ENCODE assay signal across 8 cellular contexts in the genomic region with DNA sequence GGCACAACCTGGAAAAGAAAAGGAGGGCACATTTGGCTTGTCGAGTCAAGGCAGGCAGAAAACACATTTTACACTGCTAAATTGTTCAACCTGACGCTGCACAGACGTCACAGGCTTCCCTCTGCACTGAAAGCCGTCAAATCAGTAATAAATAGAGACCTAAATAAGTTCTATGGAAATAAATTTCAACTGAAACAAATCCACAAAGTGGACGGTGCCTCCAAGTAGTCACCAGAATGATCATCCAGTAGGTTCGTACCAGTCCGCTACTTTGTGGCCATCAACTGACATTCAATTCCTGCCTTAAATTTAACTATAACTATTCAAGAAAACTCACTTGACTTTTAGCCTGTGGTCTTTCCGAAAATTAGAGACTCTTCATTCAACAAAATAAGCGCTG. TPM values are rescaled to one million over a fixed set of nuclear protein-coding genes. Genes with fewer than 3 reads are reported as not detected.
DNase-seq lines count a peak whose midpoint lies in the region; ATAC-seq, FAIRE-seq and TF ChIP-seq lines count a peak whose summit lies in the region.

No MANE protein-coding gene starts in this region.

- no peaks in the 10 kb centered on the region for H4K20me1 ChIP-seq in GM12878 (ENCODE audit: control insufficient read depth, insufficient read depth)

- POLR2A ChIA-PET in GM12878 (lab: Charles Lee), result no interaction called here

- peak overlapping the region; percentile 73 for H2AFZ ChIP-seq in GM12878 (ENCODE audit: control insufficient read depth, low read depth, low read length)

- no peak for FAIRE-seq in GM12878 (lab: Jason Lieb, UNC)
- FAIRE-seq in HTR-8/SVneo (lab: Jason Lieb, UNC), result no peak

- no peak for ATAC-seq in activated T-cell treated with anti-CD3 and anti-CD28 coated beads, Interleukin-2, amount 50 U/mL, for 4 hours
- ATAC-seq in GM12878, result no peak
- ATAC-seq in memory B cell (ENCODE audit: low read depth), result no peak
- ATAC-seq in HG03439 (IDR thresholded peaks at IDR 0.05; ENCODE audit: unreplicated experiment), result no peak
- ATAC-seq in HG03457 (IDR thresholded peaks at IDR 0.05; ENCODE audit: unreplicated experiment), result no peak

- CTCF ChIA-PET in GM12878 (lab: Yijun Ruan, JAX), result interaction anchor here (1.5 kb wide), 1 partner anchor 19 kb away, joined by 6 read pairs; no protein-coding TSS in a partner anchor

- no peak for DNase-seq in activated T-cell treated with anti-CD3 and anti-CD28 coated beads, Interleukin-2, amount 50 U/mL, for 4 hours
- DNase-seq in activated T-cell treated with anti-CD3 and anti-CD28 coated beads, Interleukin-2, amount 50 U/mL, for 48 hours, result no peak
- no peak for DNase-seq in GM12878 (ENCODE audit: low read depth, low spot score)
- DNase-seq in memory B cell (ENCODE audit: low spot score in 2 of 2), result no peak
- DNase-seq in tibial nerve (ENCODE audit: low spot score in 2 of 2), result no peak
- no peak for DNase-seq in HTR-8/SVneo (ENCODE audit: insufficient read length, low spot score)

- no TSS peak for BruUV-seq in GM12878 (replicated peaks; lab: Mats Ljungman, UMichigan)

- H3K4me3 ChIP-seq in GM12878 (peak overlapping the region; percentile 89), tibial nerve (peak overlapping the region; percentile 72 to 96 (median 82))

- no peaks in the 10 kb centered on the region for H3K27me3 ChIP-seq in GM12878 (replicated peaks in 1 of 2; ENCODE audit: control insufficient read depth in 2 of 2, insufficient read depth in 2 of 2, low read length in 1 of 2)
- no peaks in the 10 kb centered on the region for H3K27me3 ChIP-seq in tibial nerve

- peak overlapping the region; percentile 72 for H3K4me2 ChIP-seq in GM12878 (ENCODE audit: control insufficient read depth, insufficient read depth)

- H3K27ac ChIP-seq in GM12878 (ENCODE audit: control insufficient read depth, insufficient read depth) (peak overlapping the region; percentile 58), tibial nerve (peak overlapping the region; percentile 89 to 96 (median 92))

- RAD21 ChIA-PET in GM12878 (lab: Charles Lee; ENCODE audit: unreplicated experiment), result interaction anchor here (0.9 kb wide), 1 partner anchor 683 kb away, joined by 3 read pairs; no protein-coding TSS in a partner anchor

- TF ChIP-seq EP300 in GM12878 (IDR thresholded peaks at IDR 0.05; ENCODE audit: borderline replicate concordance in 1 of 2, control insufficient read depth in 1 of 2, low read depth in 2 of 2, low read length in 2 of 2), result no peak
- no peak for TF ChIP-seq EP300 in tibial nerve (IDR thresholded peaks at IDR 0.05)

- H3K4me1 ChIP-seq in GM12878 (ENCODE audit: control insufficient read depth, insufficient read depth, low read length) (no peaks in the 10 kb centered on the region), tibial nerve (peaks cover 0 to 15% (median 0%) of the 10 kb centered on the region in 4 donors)

- peak overlapping the region; percentile 54 for H3K27ac Mint-ChIP-seq in memory B cell

- TF ChIP-seq RAD21 in GM12878 (IDR thresholded peaks at IDR 0.05; ENCODE audit: insufficient read depth, low read depth, low read length), result no peak

- H3K9ac ChIP-seq in GM12878 (ENCODE audit: control insufficient read depth, insufficient read depth, low read length), result peak overlapping the region; percentile 76

- 70% methylated on average over 9 of the region's 9 CpGs for WGBS in GM12878 (ENCODE audit: insufficient coverage, insufficient replicate concordance, low lambda C conversion rate, missing lambda C conversion rate)
- WGBS in tibial nerve, 2 donors, result 54 to 59% methylated on average over 9 of the region's 9 CpGs

- no peaks in the 10 kb centered on the region for H3K9me3 ChIP-seq in GM12878 (replicated peaks; ENCODE audit: control insufficient read depth, insufficient read depth, low read length)
- no peaks in the 10 kb centered on the region for H3K9me3 ChIP-seq in tibial nerve

- peaks cover 11% of the 10 kb centered on the region for H3K4me1 Mint-ChIP-seq in activated T-cell treated with anti-CD3 and anti-CD28 coated beads, Interleukin-2, amount 50 U/mL, for 4 hours (ENCODE audit: low read depth)
- peaks cover 13% of the 10 kb centered on the region for H3K4me1 Mint-ChIP-seq in memory B cell

- H3K27me3 Mint-ChIP-seq in activated T-cell treated with anti-CD3 and anti-CD28 coated beads, Interleukin-2, amount 50 U/mL, for 4 hours (ENCODE audit: low read depth), result no peaks in the 10 kb centered on the region
- H3K27me3 Mint-ChIP-seq in memory B cell, result no peaks in the 10 kb centered on the region

- H3K9me3 Mint-ChIP-seq in activated T-cell treated with anti-CD3 and anti-CD28 coated beads, Interleukin-2, amount 50 U/mL, for 4 hours, result no peaks in the 10 kb centered on the region
- H3K9me3 Mint-ChIP-seq in memory B cell, result no peaks in the 10 kb centered on the region

- SMC1A ChIA-PET in GM12878 (lab: Charles Lee; ENCODE audit: uncharacterized antibody, unreplicated experiment), result interaction anchor here (1.1 kb wide), 1 partner anchor 29 kb away, joined by 3 read pairs; no protein-coding TSS in a partner anchor

- peak overlapping the region; percentile 83 for H3K4me3 Mint-ChIP-seq in activated T-cell treated with anti-CD3 and anti-CD28 coated beads, Interleukin-2, amount 50 U/mL, for 4 hours
- H3K4me3 Mint-ChIP-seq in memory B cell, result peak overlapping the region; percentile 91

- TF ChIP-seq CTCF in GM12878 (IDR thresholded peaks at IDR 0.05 in 2 of 3, conservative IDR thresholded peaks at IDR 0.05 in 1 of 3; ENCODE audit: control insufficient read depth in 2 of 3, extremely low read depth in 1 of 3, insufficient read depth in 1 of 3, low read depth in 3 of 3, low read length in 3 of 3) (no peak), tibial nerve (IDR thresholded peaks at IDR 0.05) (no peak)

- in situ Hi-C loops in GM12878 (cut with MboI), result no loop called here

- intact Hi-C loops in GM12878 (cut with micrococcal nuclease; ENCODE audit: unreplicated experiment), result no loop called here

- H3K79me2 ChIP-seq in GM12878 (ENCODE audit: control insufficient read depth, insufficient read depth, low read length), result no peaks in the 10 kb centered on the region

- TF ChIP-seq POLR2A in GM12878 (IDR thresholded peaks at IDR 0.05; ENCODE audit: low read depth, low read length) (no peak), tibial nerve (IDR thresholded peaks at IDR 0.05) (no peak)

- H3K36me3 ChIP-seq in GM12878 (ENCODE audit: control insufficient read depth in 2 of 2, insufficient read depth in 2 of 2, low read length in 1 of 2) (no peaks in the 10 kb centered on the region), tibial nerve (no peaks in the 10 kb centered on the region)

- peaks cover 7% of the 10 kb centered on the region for H3K36me3 Mint-ChIP-seq in activated T-cell treated with anti-CD3 and anti-CD28 coated beads, Interleukin-2, amount 50 U/mL, for 4 hours (ENCODE audit: insufficient read depth)
- peaks cover 10% of the 10 kb centered on the region for H3K36me3 Mint-ChIP-seq in memory B cell

TF ChIP-seq in GM12878, 131 proteins besides CTCF, POLR2A, EP300 and RAD21 (continues in another document):
- TF ChIP-seq, protein P1, sequence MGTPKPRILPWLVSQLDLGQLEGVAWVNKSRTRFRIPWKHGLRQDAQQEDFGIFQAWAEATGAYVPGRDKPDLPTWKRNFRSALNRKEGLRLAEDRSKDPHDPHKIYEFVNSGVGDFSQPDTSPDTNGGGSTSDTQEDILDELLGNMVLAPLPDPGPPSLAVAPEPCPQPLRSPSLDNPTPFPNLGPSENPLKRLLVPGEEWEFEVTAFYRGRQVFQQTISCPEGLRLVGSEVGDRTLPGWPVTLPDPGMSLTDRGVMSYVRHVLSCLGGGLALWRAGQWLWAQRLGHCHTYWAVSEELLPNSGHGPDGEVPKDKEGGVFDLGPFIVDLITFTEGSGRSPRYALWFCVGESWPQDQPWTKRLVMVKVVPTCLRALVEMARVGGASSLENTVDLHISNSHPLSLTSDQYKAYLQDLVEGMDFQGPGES (IDR thresholded peaks at IDR 0.05), result no peak

RNA-seq across cellular contexts. Expression of a gene that starts 49.0 kb away (rescaled TPM):
- not detected for total RNA-seq in activated T-cell treated with anti-CD3 and anti-CD28 coated beads, Interleukin-2, amount 50 U/mL, for 4 hours
- total RNA-seq in GM12878 (2013; cell fraction: nucleolus; rRNA removed), result not detected in 2 replicates
- total RNA-seq in GM12878 (2014; rRNA removed) (not detected in 2 replicates), GM12878 (2014; rRNA removed; fragmentation: Illumina TruSeq; extraction: Trizol) (not detected in 2 replicates), GM12878 (2021) (not detected in 2 replicates), tibial nerve (not detected)
- polyA plus RNA-seq in GM12878 (2011; ENCODE audit: low read depth), result not detected
- polyA plus RNA-seq in GM12878 (2011; rRNA removed) (not detected in 2 replicates), GM12878 (2014; fragmentation: Illumina TruSeq; extraction: Trizol) (not detected in 2 replicates), GM12878 (2014; fragmentation: Nextera tagmentation; extraction: Ambion mirVana) (not detected), GM12878 (2014; rRNA removed) (not detected in 2 replicates), GM12878 (2016; fragmentation: Nextera tagmentation; extraction: Ambion mirVana) (not detected)
- not detected in 2 replicates for polyA plus RNA-seq in GM12878 (2011; cell fraction: cytosol; rRNA removed)
- not detected in 2 replicates for polyA plus RNA-seq in GM12878 (2011; cell fraction: nucleus; rRNA removed)
- polyA plus RNA-seq in GM12878 (2012), result not detected in 2 replicates
- not detected in 2 replicates for polyA minus RNA-seq in GM12878 (2011; rRNA and poly(A)+ RNA removed)
- polyA minus RNA-seq in GM12878 (2011; cell fraction: cytosol; rRNA and poly(A)+ RNA removed), result not detected in 2 replicates
- polyA minus RNA-seq in GM12878 (2011; cell fraction: nucleus; rRNA and poly(A)+ RNA removed), result not detected in 2 replicates

RNA-seq across cellular contexts. Expression of a gene that starts 54.3 kb away (rescaled TPM):
- total RNA-seq in activated T-cell treated with anti-CD3 and anti-CD28 coated beads, Interleukin-2, amount 50 U/mL, for 4 hours, result 100 to 1,000 TPM; 373 to 418 (median 394) TPM
- total RNA-seq in GM12878 (2013; cell fraction: nucleolus; rRNA removed), result 33.1 and 34.4 TPM in 2 replicates
- total RNA-seq in GM12878 (2014; rRNA removed) (113 and 149 TPM in 2 replicates), GM12878 (2014; rRNA removed; fragmentation: Illumina TruSeq; extraction: Trizol) (199 and 221 TPM in 2 replicates), GM12878 (2021) (238 and 241 TPM in 2 replicates), tibial nerve (10 to 100 TPM; 13.3 to 25.6 (median 23.4) TPM)
- 48.2 TPM for polyA plus RNA-seq in GM12878 (2011; ENCODE audit: low read depth)
- polyA plus RNA-seq in GM12878 (2011; rRNA removed) (150 and 272 TPM in 2 replicates), GM12878 (2014; fragmentation: Illumina TruSeq; extraction: Trizol) (475 and 485 TPM in 2 replicates), GM12878 (2014; fragmentation: Nextera tagmentation; extraction: Ambion mirVana) (100 to 1,000 TPM; 641 to 952 TPM), GM12878 (2014; rRNA removed) (130 and 188 TPM in 2 replicates), GM12878 (2016; fragmentation: Nextera tagmentation; extraction: Ambion mirVana) (100 to 1,000 TPM; 674 to 685 TPM)
- polyA plus RNA-seq in GM12878 (2011; cell fraction: cytosol; rRNA removed), result 26.3 and 38.7 TPM in 2 replicates
- polyA plus RNA-seq in GM12878 (2011; cell fraction: nucleus; rRNA removed), result 27.8 and 30.2 TPM in 2 replicates
- 110 and 115 TPM in 2 replicates for polyA plus RNA-seq in GM12878 (2012)
- polyA minus RNA-seq in GM12878 (2011; rRNA and poly(A)+ RNA removed), result 14.2 and 24.3 TPM in 2 replicates
- 17.2 and 25.3 TPM in 2 replicates for polyA minus RNA-seq in GM12878 (2011; cell fraction: cytosol; rRNA and poly(A)+ RNA removed)
- 15.6 and 31.4 TPM in 2 replicates for polyA minus RNA-seq in GM12878 (2011; cell fraction: nucleus; rRNA and poly(A)+ RNA removed)
